21 cellular contexts compared by ENCODE assay signal in genomic region chr6:152563182-152563581, GRCh38.
"Had no signal": no experiment of that assay in that cellular context is flagged by ENCODE, and none has a peak within 500 bp of the region (broad histone marks: within the 10 kb centered on the region; RNA-seq: fewer than 3 reads in every experiment).

No MANE protein-coding gene starts in this region.

- ATAC-seq: K562 had no signal

- H3K4me1 Mint-ChIP-seq: IgD-negative memory B cell had no signal

- H3K4me3 Mint-ChIP-seq: IgD-negative memory B cell had no signal

- DNase-seq: Kasumi-1, MM.1S, NCI-H1092 treated with DMSO at 0.1 percent for 48 hours, NCI-H1436, NCI-H187, NCI-H2029, NCI-H2081 treated with DMSO at 0.1 percent for 48 hours, NCI-H2171, NCI-H226, NCI-H446, NCI-H510A, NCI-H524 treated with DMSO at 0.1 percent for 48 hours, NCI-H69, NCI-H774, Right ventricle myocardium superior, RPMI8226, SK-N-SH, SW 1271 had no signal

- H3K27me3 Mint-ChIP-seq: IgD-negative memory B cell had no signal

- H3K27ac ChIP-seq: KMS-11 had no signal

- H3K27ac Mint-ChIP-seq: IgD-negative memory B cell had no signal

- H3K36me3 Mint-ChIP-seq: IgD-negative memory B cell had no signal
